In the genomic region with DNA sequence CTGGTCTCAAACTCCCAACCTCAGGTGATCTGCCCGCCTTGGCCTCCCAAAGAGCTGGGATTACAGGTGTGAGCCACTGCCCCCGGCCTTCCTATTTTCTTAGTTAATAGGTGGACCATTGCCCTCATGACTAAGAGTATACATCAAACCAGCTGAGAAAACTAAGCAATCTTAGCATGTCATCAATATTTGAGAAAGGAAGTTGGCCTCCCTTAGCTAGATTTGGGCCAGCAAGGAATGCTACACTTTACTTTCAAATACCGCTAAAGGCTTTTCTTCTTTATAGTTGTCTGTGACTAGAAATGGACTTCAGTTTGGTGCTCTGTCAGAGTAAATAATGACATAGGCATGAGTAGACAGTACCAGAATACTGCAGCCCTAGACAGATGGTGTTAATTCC, we compare ENCODE assay signal across 34 cellular contexts.
"Had no signal": no experiment of that assay in that cellular context is flagged by ENCODE, and none has a peak within 500 bp of the region (broad histone marks: within the 10 kb centered on the region; RNA-seq: fewer than 3 reads in every experiment).

No MANE protein-coding gene starts in this region.

- DNase-seq: activated CD4-positive, alpha-beta memory T cell treated with anti-CD3 and anti-CD28 coated beads for 36 hours; activated CD4-positive, alpha-beta T cell treated with anti-CD3 and anti-CD28 coated beads for 36 hours; activated CD4-positive, alpha-beta T cell treated with anti-CD3 and anti-CD28 coated beads, Interleukin-2, amount 10 ng/mL, durations not matched to agents 24 days and 14 days; activated CD4-positive, CD25-positive, alpha-beta regulatory T cell; activated CD4-positive, CD25-positive, alpha-beta regulatory T cell treated with anti-CD3 and anti-CD28 coated beads, Interleukin-2, amount 50 U/mL, for 72 hours; activated CD8-positive, alpha-beta memory T cell treated with anti-CD3 and anti-CD28 coated beads, Interleukin-2, amount 10 ng/mL, durations not matched to agents 7 days and 5 days; activated CD8-positive, alpha-beta memory T cell treated with anti-CD3 and anti-CD28 coated beads, Interleukin-2, amount 50 U/mL, for 4 hours; activated CD8-positive, alpha-beta T cell treated with anti-CD3 and anti-CD28 coated beads, Interleukin-2, amount 10 ng/mL, durations not matched to agents 7 days and 5 days; activated effector memory CD4-positive, alpha-beta T cell treated with anti-CD3 and anti-CD28 coated beads, Interleukin-2, amount 50 U/mL, for 16 hours; activated naive CD4-positive, alpha-beta T cell treated with anti-CD3 and anti-CD28 coated beads, Interleukin-2, amount 10 ng/mL, durations not matched to agents 7 days and 5 days; activated naive CD8-positive, alpha-beta T cell treated with anti-CD3 and anti-CD28 coated beads, Interleukin-2, amount 10 ng/mL, durations not matched to agents 7 days and 5 days; activated T-cell treated with anti-CD3 and anti-CD28 coated beads, Interleukin-2, amount 50 U/mL, for 1 hour; activated T-cell treated with anti-CD3 and anti-CD28 coated beads, Interleukin-2, amount 50 U/mL, for 48 hours; central memory CD4-positive, alpha-beta T cell; cerebellar nuclear complex; colonic mucosa; effector memory CD4-positive, alpha-beta T cell; endodermal cell; erythroblast; gastrocnemius medialis; glutamatergic neuron; heart left ventricle; hypothalamus; T-helper 17 cell; T1000; WERI-Rb-1 had no signal

- H3K27ac Mint-ChIP-seq: activated CD4-positive, alpha-beta memory T cell treated with anti-CD3 and anti-CD28 coated beads for 36 hours; activated CD4-positive, alpha-beta T cell treated with anti-CD3 and anti-CD28 coated beads for 36 hours; activated CD4-positive, alpha-beta T cell treated with anti-CD3 and anti-CD28 coated beads, Interleukin-2, amount 10 ng/mL, durations not matched to agents 24 days and 14 days; activated CD8-positive, alpha-beta memory T cell treated with anti-CD3 and anti-CD28 coated beads, Interleukin-2, amount 10 ng/mL, durations not matched to agents 7 days and 5 days; activated CD8-positive, alpha-beta T cell treated with anti-CD3 and anti-CD28 coated beads, Interleukin-2, amount 10 ng/mL, durations not matched to agents 7 days and 5 days; activated naive CD4-positive, alpha-beta T cell treated with anti-CD3 and anti-CD28 coated beads, Interleukin-2, amount 10 ng/mL, durations not matched to agents 7 days and 5 days; activated naive CD4-positive, alpha-beta T cell treated with anti-CD3 and anti-CD28 coated beads, Interleukin-2, amount 50 U/mL, for 72 hours; activated naive CD8-positive, alpha-beta T cell treated with anti-CD3 and anti-CD28 coated beads, Interleukin-2, amount 10 ng/mL, durations not matched to agents 7 days and 5 days; activated T-helper 1 cell treated with anti-CD3 and anti-CD28 coated beads, Interleukin-12 subunit alpha, Interleukin-12 subunit beta, Interleukin-2, Interleukin-4 antibody, amounts not matched to agents 30 ng/mL and 10 ng/mL and 1 ng/mL, durations not matched to agents 14 hours and 24 hours and 36 hours; activated T-helper 2 cell treated with anti-CD3 and anti-CD28 coated beads, Interferon-gamma antibody, Interleukin-2, Interleukin-4, amounts not matched to agents 10 μg/mL and 5 μg/mL and 100 μg/mL, durations not matched to agents 14 hours and 24 hours and 36 hours; endodermal cell; T-helper 17 cell; T-helper 2 cell treated with Interferon-gamma antibody and Interleukin-4, amounts not matched to agents 5 μg/mL and 100 μg/mL, for 36 hours had no signal

- H3K4me1 ChIP-seq: ascending aorta, colonic mucosa, esophagus muscularis mucosa, gastrocnemius medialis, heart left ventricle had no signal

- H3K27me3 ChIP-seq: ascending aorta, cardiac muscle cell, colonic mucosa, esophagus muscularis mucosa, foreskin keratinocyte, gastrocnemius medialis, heart left ventricle had no signal

- H3K9me3 Mint-ChIP-seq: activated CD4-positive, alpha-beta memory T cell treated with anti-CD3 and anti-CD28 coated beads for 36 hours; activated CD4-positive, alpha-beta T cell treated with anti-CD3 and anti-CD28 coated beads, Interleukin-2, amount 10 ng/mL, durations not matched to agents 24 days and 14 days; activated naive CD4-positive, alpha-beta T cell treated with anti-CD3 and anti-CD28 coated beads, Interleukin-2, amount 10 ng/mL, durations not matched to agents 7 days and 5 days; activated naive CD4-positive, alpha-beta T cell treated with anti-CD3 and anti-CD28 coated beads, Interleukin-2, amount 50 U/mL, for 72 hours; activated naive CD8-positive, alpha-beta T cell treated with anti-CD3 and anti-CD28 coated beads, Interleukin-2, amount 10 ng/mL, durations not matched to agents 7 days and 5 days; activated T-helper 1 cell treated with anti-CD3 and anti-CD28 coated beads, Interleukin-12 subunit alpha, Interleukin-12 subunit beta, Interleukin-2, Interleukin-4 antibody, amounts not matched to agents 30 ng/mL and 10 ng/mL and 1 ng/mL, durations not matched to agents 14 hours and 24 hours and 36 hours; activated T-helper 2 cell treated with anti-CD3 and anti-CD28 coated beads, Interferon-gamma antibody, Interleukin-2, Interleukin-4, amounts not matched to agents 10 μg/mL and 5 μg/mL and 100 μg/mL, durations not matched to agents 14 hours and 24 hours and 36 hours; endodermal cell; T-helper 2 cell treated with Interferon-gamma antibody and Interleukin-4, amounts not matched to agents 5 μg/mL and 100 μg/mL, for 36 hours had no signal

- H3K27ac ChIP-seq: ascending aorta, cardiac muscle cell, colonic mucosa, esophagus muscularis mucosa, foreskin keratinocyte, gastrocnemius medialis, heart left ventricle, WERI-Rb-1 had no signal

- ATAC-seq: activated CD4-positive, alpha-beta T cell treated with anti-CD3 and anti-CD28 coated beads for 36 hours; activated CD8-positive, alpha-beta memory T cell treated with anti-CD3 and anti-CD28 coated beads, Interleukin-2, amount 10 ng/mL, durations not matched to agents 7 days and 5 days; activated CD8-positive, alpha-beta T cell treated with anti-CD3 and anti-CD28 coated beads, Interleukin-2, amount 10 ng/mL, durations not matched to agents 7 days and 5 days; gastrocnemius medialis; heart left ventricle; T-helper 17 cell had no signal

- H3K36me3 ChIP-seq: ascending aorta, cardiac muscle cell, colonic mucosa, esophagus muscularis mucosa, gastrocnemius medialis, heart left ventricle, WERI-Rb-1 had no signal

- H3K36me3 Mint-ChIP-seq: activated CD4-positive, alpha-beta memory T cell treated with anti-CD3 and anti-CD28 coated beads for 36 hours; activated CD8-positive, alpha-beta memory T cell treated with anti-CD3 and anti-CD28 coated beads, Interleukin-2, amount 10 ng/mL, durations not matched to agents 7 days and 5 days; activated naive CD4-positive, alpha-beta T cell treated with anti-CD3 and anti-CD28 coated beads, Interleukin-2, amount 10 ng/mL, durations not matched to agents 7 days and 5 days; activated naive CD4-positive, alpha-beta T cell treated with anti-CD3 and anti-CD28 coated beads, Interleukin-2, amount 50 U/mL, for 72 hours; activated naive CD8-positive, alpha-beta T cell treated with anti-CD3 and anti-CD28 coated beads, Interleukin-2, amount 10 ng/mL, durations not matched to agents 7 days and 5 days had no signal

- H3K9me3 ChIP-seq: ascending aorta, colonic mucosa, esophagus muscularis mucosa, gastrocnemius medialis, heart left ventricle had no signal

- H3K4me1 Mint-ChIP-seq: activated CD4-positive, alpha-beta T cell treated with anti-CD3 and anti-CD28 coated beads for 36 hours; activated CD4-positive, alpha-beta T cell treated with anti-CD3 and anti-CD28 coated beads, Interleukin-2, amount 10 ng/mL, durations not matched to agents 24 days and 14 days; activated CD8-positive, alpha-beta memory T cell treated with anti-CD3 and anti-CD28 coated beads, Interleukin-2, amount 10 ng/mL, durations not matched to agents 7 days and 5 days; activated naive CD4-positive, alpha-beta T cell treated with anti-CD3 and anti-CD28 coated beads, Interleukin-2, amount 10 ng/mL, durations not matched to agents 7 days and 5 days; activated naive CD8-positive, alpha-beta T cell treated with anti-CD3 and anti-CD28 coated beads, Interleukin-2, amount 10 ng/mL, durations not matched to agents 7 days and 5 days; T-helper 17 cell had no signal

- H3K4me3 Mint-ChIP-seq: activated CD4-positive, alpha-beta memory T cell treated with anti-CD3 and anti-CD28 coated beads for 36 hours; activated CD4-positive, alpha-beta T cell treated with anti-CD3 and anti-CD28 coated beads for 36 hours; activated CD4-positive, alpha-beta T cell treated with anti-CD3 and anti-CD28 coated beads, Interleukin-2, amount 10 ng/mL, durations not matched to agents 24 days and 14 days; activated CD8-positive, alpha-beta memory T cell treated with anti-CD3 and anti-CD28 coated beads, Interleukin-2, amount 10 ng/mL, durations not matched to agents 7 days and 5 days; activated CD8-positive, alpha-beta T cell treated with anti-CD3 and anti-CD28 coated beads, Interleukin-2, amount 10 ng/mL, durations not matched to agents 7 days and 5 days; activated naive CD4-positive, alpha-beta T cell treated with anti-CD3 and anti-CD28 coated beads, Interleukin-2, amount 10 ng/mL, durations not matched to agents 7 days and 5 days; activated naive CD8-positive, alpha-beta T cell treated with anti-CD3 and anti-CD28 coated beads, Interleukin-2, amount 10 ng/mL, durations not matched to agents 7 days and 5 days; activated T-helper 1 cell treated with anti-CD3 and anti-CD28 coated beads, Interleukin-12 subunit alpha, Interleukin-12 subunit beta, Interleukin-2, Interleukin-4 antibody, amounts not matched to agents 30 ng/mL and 10 ng/mL and 1 ng/mL, durations not matched to agents 14 hours and 24 hours and 36 hours; endodermal cell; T-helper 17 cell; T-helper 2 cell treated with Interferon-gamma antibody and Interleukin-4, amounts not matched to agents 5 μg/mL and 100 μg/mL, for 36 hours had no signal

- H3K4me3 ChIP-seq: ascending aorta, cardiac muscle cell, colonic mucosa, esophagus muscularis mucosa, gastrocnemius medialis, heart left ventricle had no signal
